Comparison of ENCODE assay signal across 8 cellular contexts in the genomic region with DNA sequence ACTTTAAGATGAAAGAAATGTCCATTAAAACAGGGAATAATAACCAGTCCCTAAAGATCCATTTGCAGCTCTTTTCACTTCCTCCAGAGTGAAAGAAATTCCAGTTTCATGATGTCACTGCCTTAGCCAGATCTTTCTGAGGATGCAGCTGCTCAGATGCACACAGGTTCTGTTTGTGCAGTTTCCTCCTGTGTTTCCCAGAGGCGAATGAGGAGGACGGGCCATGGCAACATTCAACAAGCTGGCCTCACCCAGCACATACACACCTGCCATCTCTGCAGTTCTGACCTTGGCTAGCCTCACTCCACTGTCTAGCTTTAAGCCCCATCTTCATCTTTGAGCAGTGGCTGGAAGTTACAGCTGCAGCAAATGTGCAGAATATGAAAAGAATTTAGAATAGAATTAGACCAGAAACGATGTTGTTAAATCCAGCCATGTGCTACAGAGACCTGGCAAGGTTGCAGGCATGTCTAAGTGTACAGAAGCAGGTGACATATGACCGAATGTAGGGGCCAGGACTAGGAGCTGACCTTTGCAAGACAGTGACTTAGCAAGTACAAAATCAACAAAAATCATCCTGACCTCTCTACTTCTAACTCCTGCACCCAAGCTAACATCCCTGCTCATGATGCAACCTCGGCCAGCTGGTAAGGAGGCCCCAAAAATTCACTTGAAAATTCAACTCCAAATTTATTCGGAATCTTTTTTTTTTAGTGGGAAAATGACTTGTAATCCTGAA. TPM values are rescaled to one million over a fixed set of nuclear protein-coding genes. Genes with fewer than 3 reads are reported as not detected.
DNase-seq lines count a peak whose midpoint lies in the region; ATAC-seq and TF ChIP-seq lines count a peak whose summit lies in the region.

No MANE protein-coding gene starts in this region.

- no peaks in the 10 kb centered on the region for H3K4me1 ChIP-seq in uterus

- no peak overlapping the region for H3K4me3 Mint-ChIP-seq in brain

- H3K36me3 Mint-ChIP-seq in brain: no peaks in the 10 kb centered on the region

- no peak for TF ChIP-seq CTCF in brain (conservative IDR thresholded peaks at IDR 0.05)
- TF ChIP-seq CTCF in uterus (IDR thresholded peaks at IDR 0.05): no peak

- peak overlapping the region in 4 of 5 experiments; percentile 59 to 90 (median 70) for H3K27ac Mint-ChIP-seq in brain

- peaks cover 6% of the 10 kb centered on the region for H3K27me3 Mint-ChIP-seq in brain

- TF ChIP-seq POLR2A in uterus (IDR thresholded peaks at IDR 0.05): no peak

- peaks cover 60% of the 10 kb centered on the region for H3K4me1 Mint-ChIP-seq in brain

- intact Hi-C loops in uterus (cut with DNase I; ENCODE audit: low total_unique reads): no loop called here

- ATAC-seq in GM21723 (IDR thresholded peaks at IDR 0.05; ENCODE audit: unreplicated experiment) (no peak), GM19397 (IDR thresholded peaks at IDR 0.05; ENCODE audit: unreplicated experiment) (no peak), HG02642 (IDR thresholded peaks at IDR 0.05; ENCODE audit: poor library complexity, unreplicated experiment) (no peak)

- H3K4me3 ChIP-seq in uterus: no peak overlapping the region

- H3K27me3 ChIP-seq in uterus: no peaks in the 10 kb centered on the region

- H3K36me3 ChIP-seq in uterus: no peaks in the 10 kb centered on the region

- H3K9me3 ChIP-seq in uterus: no peaks in the 10 kb centered on the region

- H3K9me3 Mint-ChIP-seq in brain: no peaks in the 10 kb centered on the region

- DNase-seq in NCI-H510A treated with DMSO at 0.1 percent for 48 hours (lab: John Stamatoyannopoulos, UW) (peak; percentile 23), NCI-H510A (lab: John Stamatoyannopoulos, UW) (no peak), left kidney (ENCODE audit: low read depth, low spot score) (peak; percentile 69), uterus (no peak)

- H3K27ac ChIP-seq in uterus: peak overlapping the region; percentile 42 to 60

RNA-seq across cellular contexts. Expression of a gene that starts 35.0 kb away (rescaled TPM):
- polyA plus RNA-seq in brain (ENCODE audit: insufficient read depth, low read depth, low replicate concordance): 25.1 TPM
- total RNA-seq in uterus: 10 to 100 TPM in 3 of 4 donors, 1 to 10 TPM in 1; 1.8 to 25.4 (median 12.2) TPM

Comparison
In these comparisons a context has a peak if more than half of its experiments do, and no peak if none do; other contexts are left out.
1. DNase-seq: peak in NCI-H510A treated with DMSO at 0.1 percent for 48 hours (single experiment) and left kidney (single experiment); none in NCI-H510A (single experiment) and uterus (0 of 2).